8 cellular contexts compared by ENCODE assay signal in the genomic region with DNA sequence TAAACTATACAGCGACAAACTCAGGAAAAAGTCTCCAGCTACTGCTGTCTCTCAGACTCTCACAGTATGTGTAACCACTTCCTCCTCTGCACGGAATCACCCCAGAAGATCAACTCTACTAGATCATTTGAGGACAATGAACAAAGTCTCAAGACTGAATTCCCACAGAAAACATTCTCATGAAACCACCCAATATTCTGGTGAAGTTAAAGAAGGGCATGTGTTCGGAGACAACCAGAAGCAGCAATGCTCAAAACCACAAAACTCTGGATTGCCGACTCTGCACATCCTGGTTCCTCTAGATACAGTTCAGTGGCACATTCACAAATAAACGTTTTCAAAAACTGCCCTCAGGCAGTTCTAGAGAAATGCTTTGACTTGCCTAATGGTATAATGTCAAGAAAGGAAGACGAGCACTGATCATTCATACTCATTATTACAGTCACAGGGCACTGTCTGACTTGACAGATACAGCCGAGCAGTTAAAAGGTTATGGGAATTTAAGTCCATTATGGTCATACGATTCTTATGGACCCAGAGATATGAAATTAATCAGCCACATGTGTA.
DNase-seq lines count a peak whose midpoint lies in the region; ATAC-seq and TF ChIP-seq lines count a peak whose summit lies in the region.

No MANE protein-coding gene starts in this region.

- H3K27ac ChIP-seq in trophoblast cell (ENCODE audit: low read depth, low read length) (peak overlapping the region; percentile 87), dorsolateral prefrontal cortex (peak overlapping the region in 6 of 59 donors; percentile 2 to 26 (median 9))

- H3K4ac ChIP-seq in trophoblast cell (ENCODE audit: low read depth, low read length), result no peak overlapping the region

- H3K27ac Mint-ChIP-seq in dendritic cell treated with granulocyte-macrophage colony-stimulating factor and Interleukin-4, amounts not matched to agents 40 ng/mL and 50 ng/mL, for 4 days, result peak overlapping the region; percentile 89

- peaks cover 16% of the 10 kb centered on the region for H3K79me1 ChIP-seq in trophoblast cell (ENCODE audit: low read length)

- H2BK12ac ChIP-seq in trophoblast cell (ENCODE audit: low read length), result no peak overlapping the region

- H3K14ac ChIP-seq in trophoblast cell (ENCODE audit: low read length), result no peak overlapping the region

- no peaks in the 10 kb centered on the region for H3K27me3 Mint-ChIP-seq in dendritic cell treated with granulocyte-macrophage colony-stimulating factor and Interleukin-4, amounts not matched to agents 40 ng/mL and 50 ng/mL, for 4 days

- H4K8ac ChIP-seq in trophoblast cell (ENCODE audit: low read depth, low read length), result no peak overlapping the region

- H3K9me3 Mint-ChIP-seq in dendritic cell treated with granulocyte-macrophage colony-stimulating factor and Interleukin-4, amounts not matched to agents 40 ng/mL and 50 ng/mL, for 4 days, result no peaks in the 10 kb centered on the region

- H3K4me1 ChIP-seq in trophoblast cell (ENCODE audit: control insufficient read depth in 1 of 2, insufficient read depth in 2 of 2, low read length in 2 of 2), result peaks cover 14 to 18% of the 10 kb centered on the region in 2 experiments

- no peaks in the 10 kb centered on the region for H3K9me3 ChIP-seq in trophoblast cell (ENCODE audit: insufficient read depth, low read depth, low read length)

- ATAC-seq in GM19395 (IDR thresholded peaks at IDR 0.05; ENCODE audit: unreplicated experiment), result peak; percentile 98
- peak; percentile 95 for ATAC-seq in HG03378 (IDR thresholded peaks at IDR 0.05; ENCODE audit: unreplicated experiment)
- no peak for ATAC-seq in omental fat pad (ENCODE audit: low FRiP score)

- peak; percentile 93 for DNase-seq in CD1c-positive myeloid dendritic cell (ENCODE audit: extremely low spot score)
- DNase-seq in SKM-1 treated with dmso at 0.1 percent for 144 hours (lab: John Stamatoyannopoulos, UW; ENCODE audit: unreplicated experiment), result peak; percentile 85
- peak; percentile 72 to 85 for DNase-seq in trophoblast cell
- no peak for DNase-seq in omental fat pad (ENCODE audit: low spot score)
- no peak for DNase-seq in dorsolateral prefrontal cortex

- no peak overlapping the region for H2AFZ ChIP-seq in trophoblast cell (ENCODE audit: insufficient read depth, low read length, poor library complexity)

- no CpG with 5 or more reads among the region's 8 CpGs for WGBS in trophoblast cell (ENCODE audit: extremely low coverage, insufficient coverage, insufficient read length)

- intact Hi-C loops in dendritic cell treated with granulocyte-macrophage colony-stimulating factor and Interleukin-4, amounts not matched to agents 40 ng/mL and 50 ng/mL, for 4 days (cut with micrococcal nuclease), result loop anchor here (1.0 kb wide), 3 partner anchors 21 to 93 kb away; no protein-coding TSS in a partner anchor
- intact Hi-C loops in dorsolateral prefrontal cortex (cut with DNase I), result no loop called here

- TF ChIP-seq CTCF in omental fat pad (IDR thresholded peaks at IDR 0.05), result no peak
- no peak for TF ChIP-seq CTCF in dorsolateral prefrontal cortex (IDR thresholded peaks at IDR 0.05 in 54 of 56, conservative IDR thresholded peaks at IDR 0.05 in 2 of 56; ENCODE audit: low read depth in 1 of 56, partially characterized antibody in 56 of 56)

- no peaks in the 10 kb centered on the region for H3K79me2 ChIP-seq in trophoblast cell (ENCODE audit: control insufficient read depth, insufficient read depth, low read length, poor library complexity)

- H4K12ac ChIP-seq in trophoblast cell (ENCODE audit: low read depth, low read length), result no peak overlapping the region

- H4K91ac ChIP-seq in trophoblast cell (ENCODE audit: low read depth, low read length), result no peak overlapping the region

- no peak overlapping the region for H3K4me2 ChIP-seq in trophoblast cell (ENCODE audit: low read length)

- no peaks in the 10 kb centered on the region for H3K36me3 ChIP-seq in trophoblast cell (ENCODE audit: control insufficient read depth in 1 of 2, insufficient read depth in 2 of 2, low read length in 2 of 2)

- H3K27me3 ChIP-seq in trophoblast cell (ENCODE audit: insufficient read depth, low read length) (no peaks in the 10 kb centered on the region), dorsolateral prefrontal cortex (no peaks in the 10 kb centered on the region)

- H3K4me1 Mint-ChIP-seq in dendritic cell treated with granulocyte-macrophage colony-stimulating factor and Interleukin-4, amounts not matched to agents 40 ng/mL and 50 ng/mL, for 4 days (ENCODE audit: low read depth), result peaks cover 38% of the 10 kb centered on the region

- H2BK5ac ChIP-seq in trophoblast cell (ENCODE audit: low read depth, low read length, poor library complexity), result no peak overlapping the region

- no peak overlapping the region for H3K23ac ChIP-seq in trophoblast cell (ENCODE audit: low read length)

- no peaks in the 10 kb centered on the region for H3K36me3 Mint-ChIP-seq in dendritic cell treated with granulocyte-macrophage colony-stimulating factor and Interleukin-4, amounts not matched to agents 40 ng/mL and 50 ng/mL, for 4 days (ENCODE audit: low read depth)

- H3K18ac ChIP-seq in trophoblast cell (ENCODE audit: low read length), result no peak overlapping the region

- H3K9ac ChIP-seq in trophoblast cell (ENCODE audit: low read length), result no peak overlapping the region

- H2BK120ac ChIP-seq in trophoblast cell (ENCODE audit: insufficient read depth, low read length, poor library complexity), result no peak overlapping the region

- H2AK5ac ChIP-seq in trophoblast cell (ENCODE audit: low read length), result no peak overlapping the region

- H3K4me3 ChIP-seq in trophoblast cell (ENCODE audit: low read depth, low read length) (no peak overlapping the region), dorsolateral prefrontal cortex (no peak overlapping the region)

- H3K4me3 Mint-ChIP-seq in dendritic cell treated with granulocyte-macrophage colony-stimulating factor and Interleukin-4, amounts not matched to agents 40 ng/mL and 50 ng/mL, for 4 days, result peak overlapping the region; percentile 32

Comparison
In these comparisons a context has a peak if more than half of its experiments do, and no peak if none do; other contexts are left out.
1. DNase-seq: peak in CD1c-positive myeloid dendritic cell (single experiment), SKM-1 treated with dmso at 0.1 percent for 144 hours (single experiment) and trophoblast cell (2 of 2); none in omental fat pad (single experiment) and dorsolateral prefrontal cortex (0 of 10).